In genomic region chr5:178560911-178561310, GRCh38 we compare ENCODE assay signal across 1 cellular context.
TF ChIP-seq lines count a peak whose summit lies in the region.

No MANE protein-coding gene starts in this region.

TF ChIP-seq in GM23338, 12 proteins besides CTCF, POLR2A, EP300 and RAD21 (continued from another document):
- no peak for TF ChIP-seq JUNB (IDR thresholded peaks at IDR 0.05; ENCODE audit: unreplicated experiment)
- TF ChIP-seq ZNF331 (CRISPR knock-in tag; IDR thresholded peaks at IDR 0.05; ENCODE audit: low read depth): no peak
- no peak for TF ChIP-seq POLR2AphosphoS5 (IDR thresholded peaks at IDR 0.05; ENCODE audit: low read depth)
- TF ChIP-seq ZNF114 (CRISPR knock-in tag; IDR thresholded peaks at IDR 0.05): no peak
- TF ChIP-seq ETS1 (IDR thresholded peaks at IDR 0.05): no peak
- no peak for TF ChIP-seq EZH2phosphoT487 (IDR thresholded peaks at IDR 0.05; ENCODE audit: unreplicated experiment)
- TF ChIP-seq STAT1 (IDR thresholded peaks at IDR 0.05; ENCODE audit: unreplicated experiment): no peak
- no peak for TF ChIP-seq EZH2 (IDR thresholded peaks at IDR 0.05; ENCODE audit: low read depth, unreplicated experiment)
- no peak for TF ChIP-seq CREB1 (CRISPR knock-in tag; IDR thresholded peaks at IDR 0.05; ENCODE audit: low read depth)
- no peak for TF ChIP-seq ZNF462 (CRISPR knock-in tag; IDR thresholded peaks at IDR 0.05)
